17 cellular contexts compared by ENCODE assay signal in the genomic region with DNA sequence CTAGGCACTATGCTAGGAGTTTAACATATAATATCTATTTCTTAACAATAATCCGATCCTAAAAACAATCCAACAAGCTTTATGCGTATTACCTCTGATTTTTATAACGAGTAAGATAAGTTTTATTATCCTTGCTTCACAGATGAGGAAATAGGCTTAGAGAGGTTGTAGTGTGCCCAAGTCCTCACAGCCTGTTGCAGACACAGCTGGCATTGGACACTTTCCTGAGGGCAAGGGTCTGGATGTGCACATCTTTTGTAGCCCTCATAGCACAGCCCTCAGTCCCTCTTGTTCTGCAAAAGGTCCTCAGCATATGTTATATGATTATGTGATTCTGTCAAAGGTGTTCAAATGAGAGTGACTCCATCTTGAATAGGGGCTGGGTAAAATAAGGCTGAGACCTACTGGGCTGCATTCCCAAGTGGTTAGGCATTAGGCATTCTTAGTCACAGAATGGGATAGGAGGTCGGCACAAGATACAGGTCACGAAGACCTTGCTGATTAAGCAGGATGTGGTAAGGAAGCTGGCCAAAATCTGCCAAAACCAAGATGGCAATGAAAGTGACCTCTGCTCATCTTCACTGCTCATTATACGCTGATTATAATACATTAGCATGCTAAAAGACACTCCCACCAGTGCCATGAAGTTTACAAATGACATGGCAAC.
DNase-seq lines count a peak whose midpoint lies in the region; ATAC-seq, FAIRE-seq and TF ChIP-seq lines count a peak whose summit lies in the region.
"Had no signal": no experiment of that assay in that cellular context is flagged by ENCODE, and none has a peak within 500 bp of the region (broad histone marks: within the 10 kb centered on the region; RNA-seq: fewer than 3 reads in every experiment).

No MANE protein-coding gene starts in this region.

- H3K4me1 ChIP-seq in SJSA1 (replicated peaks) (peaks cover 59% of the 10 kb centered on the region), small intestine (ENCODE audit: control insufficient read depth in 2 of 2, insufficient read depth in 1 of 2, low read depth in 1 of 2, low read length in 1 of 2) (peaks cover 6 to 14% of the 10 kb centered on the region in 2 donors)

- no peak for ATAC-seq in GM18870 (IDR thresholded peaks at IDR 0.05; ENCODE audit: unreplicated experiment)
- ATAC-seq: left lung, WTC11 had no signal

- H3K36me3 ChIP-seq in SJSA1, result peaks cover 3% of the 10 kb centered on the region; the same call in 1 of the 2 replicates
- no peaks in the 10 kb centered on the region for H3K36me3 ChIP-seq in small intestine (ENCODE audit: control insufficient read depth in 2 of 2, insufficient read depth in 2 of 2, low read length in 2 of 2)
- H3K36me3 ChIP-seq: left lung, thoracic aorta had no signal

- no peak for FAIRE-seq in small intestine (lab: Jason Lieb, UNC)

- H3K4me3 ChIP-seq in SJSA1, result no peak overlapping the region
- H3K4me3 ChIP-seq in fibroblast of mammary gland (ENCODE audit: control insufficient read depth, low read depth, low read length), result no peak overlapping the region
- H3K4me3 ChIP-seq in small intestine (ENCODE audit: low read depth in 1 of 2, low read length in 2 of 2), result no peak overlapping the region
- H3K4me3 ChIP-seq: left lung, thoracic aorta had no signal

- H3K27me3 ChIP-seq in SJSA1 (replicated peaks) (no peaks in the 10 kb centered on the region), small intestine (ENCODE audit: control insufficient read depth in 2 of 2, insufficient read depth in 2 of 2, low read length in 2 of 2) (no peaks in the 10 kb centered on the region)
- H3K27me3 ChIP-seq: left lung had no signal

- H3K27ac ChIP-seq in SJSA1 (peak overlapping the region; percentile 52), small intestine (ENCODE audit: low read depth in 1 of 2, low read length in 1 of 2) (no peak overlapping the region)
- H3K27ac ChIP-seq: left lung, thoracic aorta had no signal

- peak; percentile 94 for DNase-seq in HCEC 1CT
- DNase-seq in SJSA1 (ENCODE audit: low read depth in 1 of 2, low spot score in 2 of 2), result peak; percentile 53 to 69
- DNase-seq in fibroblast of mammary gland (ENCODE audit: low read depth), result peak; percentile 86
- peak; percentile 74 for DNase-seq in small intestine
- DNase-seq in NCI-H2107 (lab: John Stamatoyannopoulos, UW), result no peak
- DNase-seq in hepatic stellate cell (ENCODE audit: low spot score), result no peak
- DNase-seq in GM10266 (ENCODE audit: extremely low spot score), result no peak
- DNase-seq: activated naive CD4-positive, alpha-beta T cell treated with anti-CD3 and anti-CD28 coated beads for 36 hours; CD4-positive, CD25-positive, alpha-beta regulatory T cell; central memory CD4-positive, alpha-beta T cell; GF-D8; glutamatergic neuron; left lung; naive B cell had no signal

- 24 to 53% (median 33%) methylated on average over 6 of the region's 6 CpGs for WGBS in small intestine, 3 donors

- peaks cover 6% of the 10 kb centered on the region for H3K9me3 ChIP-seq in SJSA1 (replicated peaks)
- no peaks in the 10 kb centered on the region for H3K9me3 ChIP-seq in small intestine (ENCODE audit: control insufficient read depth, low read depth)
- H3K9me3 ChIP-seq: thoracic aorta had no signal

- TF ChIP-seq CTCF in fibroblast of mammary gland (conservative IDR thresholded peaks at IDR 0.05; ENCODE audit: control insufficient read depth, insufficient read depth, low read depth, low read length), result no peak
- no peak for TF ChIP-seq CTCF in GM10266 (IDR thresholded peaks at IDR 0.05; ENCODE audit: control insufficient read depth, insufficient read depth, low read depth, missing control alignments)

Comparison
In these comparisons a context has a peak if more than half of its experiments do, and no peak if none do; other contexts are left out.
1. DNase-seq: peak in HCEC 1CT (single experiment), SJSA1 (2 of 2), fibroblast of mammary gland (single experiment) and small intestine (single experiment); none in NCI-H2107 (single experiment), hepatic stellate cell (single experiment) and GM10266 (single experiment).